Comparison of ENCODE assay signal across 30 cellular contexts in the genomic region with DNA sequence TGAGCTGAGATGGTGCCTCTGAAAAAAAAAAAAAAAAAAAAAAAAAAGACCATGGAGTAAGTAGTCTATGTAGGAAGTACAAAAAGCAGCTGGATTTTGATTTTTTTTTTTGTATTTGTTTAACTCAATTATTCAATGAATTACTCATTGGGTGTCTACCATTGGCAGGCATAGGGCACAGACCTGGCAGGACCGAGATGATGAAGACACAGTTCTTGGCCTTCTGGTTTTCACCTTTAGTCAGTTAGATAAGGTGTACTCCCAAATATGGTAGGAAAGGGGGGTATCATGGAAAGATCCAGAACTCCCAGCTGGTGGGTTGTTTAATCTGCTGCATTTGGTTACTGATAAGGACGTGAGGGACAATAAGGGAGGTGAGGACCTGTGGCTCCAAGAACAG.
"Had no signal": no experiment of that assay in that cellular context is flagged by ENCODE, and none has a peak within 500 bp of the region (broad histone marks: within the 10 kb centered on the region; RNA-seq: fewer than 3 reads in every experiment).

No MANE protein-coding gene starts in this region.

- H3K4me1 ChIP-seq: pancreas, prostate gland, spleen, suprapubic skin, testis, transverse colon, upper lobe of right lung, uterus had no signal

- H3K36me3 Mint-ChIP-seq: natural killer cell; stimulated activated memory B cell treated with anti-CD40 and anti-IgM and Interleukin-4, amounts not matched to agents 10 μg/mL and 1 μg/mL and 100 μg/mL, for 72 hours had no signal

- H3K27ac Mint-ChIP-seq: natural killer cell; stimulated activated memory B cell treated with anti-CD40 and anti-IgM and Interleukin-4, amounts not matched to agents 10 μg/mL and 1 μg/mL and 100 μg/mL, for 72 hours; stimulated activated naive CD8-positive, alpha-beta T cell treated with anti-CD3 and anti-CD28 coated beads, Interleukin-15, amount 100 ng/mL, for 72 hours; type B pancreatic cell had no signal

- H3K9me3 Mint-ChIP-seq: natural killer cell; stimulated activated memory B cell treated with anti-CD40 and anti-IgM and Interleukin-4, amounts not matched to agents 10 μg/mL and 1 μg/mL and 100 μg/mL, for 72 hours had no signal

- H3K4me3 ChIP-seq: pancreas, prostate gland, skin epidermis, smooth muscle cell, spleen, suprapubic skin, testis, tibial artery, transverse colon, upper lobe of right lung, uterus had no signal

- FAIRE-seq: pancreas had no signal

- H3K27me3 Mint-ChIP-seq: naive thymus-derived CD4-positive, alpha-beta T cell; stimulated activated naive CD8-positive, alpha-beta T cell treated with anti-CD3 and anti-CD28 coated beads, Interleukin-15, amount 100 ng/mL, for 72 hours; type B pancreatic cell had no signal

- H3K9me3 ChIP-seq: neutrophil, pancreas, prostate gland, testis, transverse colon, upper lobe of right lung, uterus had no signal

- H3K4me1 Mint-ChIP-seq: naive thymus-derived CD4-positive, alpha-beta T cell; natural killer cell; nephron; neural crest cell; stimulated activated memory B cell treated with anti-CD40 and anti-IgM and Interleukin-4, amounts not matched to agents 10 μg/mL and 1 μg/mL and 100 μg/mL, for 72 hours; stimulated activated naive CD8-positive, alpha-beta T cell treated with anti-CD3 and anti-CD28 coated beads, Interleukin-15, amount 100 ng/mL, for 72 hours had no signal

- H3K4me3 Mint-ChIP-seq: naive thymus-derived CD4-positive, alpha-beta T cell; natural killer cell; nephron; neural crest cell; stimulated activated memory B cell treated with anti-CD40 and anti-IgM and Interleukin-4, amounts not matched to agents 10 μg/mL and 1 μg/mL and 100 μg/mL, for 72 hours; stimulated activated naive CD8-positive, alpha-beta T cell treated with anti-CD3 and anti-CD28 coated beads, Interleukin-15, amount 100 ng/mL, for 72 hours; type B pancreatic cell had no signal

- H3K36me3 ChIP-seq: neutrophil, pancreas, prostate gland, suprapubic skin, transverse colon, upper lobe of right lung, uterus had no signal

- H3K27ac ChIP-seq: neutrophil, pancreas, prostate gland, skin epidermis, spleen, suprapubic skin, testis, tibial artery, transverse colon, upper lobe of right lung, uterus had no signal

- ATAC-seq: naive thymus-derived CD4-positive, alpha-beta T cell; natural killer cell; right cardiac atrium; sciatic nerve; stimulated activated memory B cell treated with anti-CD40 and anti-IgM and Interleukin-4, amounts not matched to agents 10 μg/mL and 1 μg/mL and 100 μg/mL, for 72 hours; stimulated activated naive CD8-positive, alpha-beta T cell treated with anti-CD3 and anti-CD28 coated beads, Interleukin-15, amount 100 ng/mL, for 72 hours; stimulated activated naive CD8-positive, alpha-beta T cell treated with anti-CD3 and anti-CD28 coated beads, Interleukin-15, Interleukin-2, amounts not matched to agents 100 U/mL and 50 U/mL, for 24 hours; upper lobe of right lung had no signal

- DNase-seq: naive thymus-derived CD4-positive, alpha-beta T cell; natural killer cell; nucleus accumbens; pancreas; right cardiac atrium; stimulated activated CD4-positive, alpha-beta T cell treated with anti-CD3 and anti-CD28 coated beads, Interleukin-12 subunit alpha, Interleukin-12 subunit beta, amount 100 ng/mL, for 4 hours; stimulated activated CD4-positive, alpha-beta T cell treated with anti-CD3 and anti-CD28 coated beads, Interleukin-1b, Interleukin-23, amount 100 ng/mL, for 48 hours; stimulated activated CD4-positive, alpha-beta T cell treated with anti-CD3 and anti-CD28 coated beads, Interleukin-4, amount 100 ng/mL, for 1 hour; stimulated activated CD4-positive, alpha-beta T cell treated with anti-CD3 and anti-CD28 coated beads, Interleukin-4, amount 100 ng/mL, for 4 hours; stimulated activated CD8-positive, alpha-beta memory T cell treated with anti-CD3 and anti-CD28 coated beads, Interleukin-4, amount 100 ng/mL, for 48 hours; stimulated activated naive CD4-positive, alpha-beta T cell; stimulated activated naive CD8-positive, alpha-beta T cell treated with anti-CD3 and anti-CD28 coated beads, Interleukin-15, amount 100 ng/mL, for 72 hours; stimulated activated naive CD8-positive, alpha-beta T cell treated with anti-CD3 and anti-CD28 coated beads, Interleukin-15, Interleukin-2, amounts not matched to agents 100 U/mL and 50 U/mL, for 24 hours; substantia nigra; testis; tibial artery; transverse colon; upper lobe of right lung; uterus had no signal

- H3K27me3 ChIP-seq: pancreas, suprapubic skin, testis, tibial artery, transverse colon, upper lobe of right lung, uterus had no signal
